Comparison of ENCODE assay signal across 11 cellular contexts in the genomic region with DNA sequence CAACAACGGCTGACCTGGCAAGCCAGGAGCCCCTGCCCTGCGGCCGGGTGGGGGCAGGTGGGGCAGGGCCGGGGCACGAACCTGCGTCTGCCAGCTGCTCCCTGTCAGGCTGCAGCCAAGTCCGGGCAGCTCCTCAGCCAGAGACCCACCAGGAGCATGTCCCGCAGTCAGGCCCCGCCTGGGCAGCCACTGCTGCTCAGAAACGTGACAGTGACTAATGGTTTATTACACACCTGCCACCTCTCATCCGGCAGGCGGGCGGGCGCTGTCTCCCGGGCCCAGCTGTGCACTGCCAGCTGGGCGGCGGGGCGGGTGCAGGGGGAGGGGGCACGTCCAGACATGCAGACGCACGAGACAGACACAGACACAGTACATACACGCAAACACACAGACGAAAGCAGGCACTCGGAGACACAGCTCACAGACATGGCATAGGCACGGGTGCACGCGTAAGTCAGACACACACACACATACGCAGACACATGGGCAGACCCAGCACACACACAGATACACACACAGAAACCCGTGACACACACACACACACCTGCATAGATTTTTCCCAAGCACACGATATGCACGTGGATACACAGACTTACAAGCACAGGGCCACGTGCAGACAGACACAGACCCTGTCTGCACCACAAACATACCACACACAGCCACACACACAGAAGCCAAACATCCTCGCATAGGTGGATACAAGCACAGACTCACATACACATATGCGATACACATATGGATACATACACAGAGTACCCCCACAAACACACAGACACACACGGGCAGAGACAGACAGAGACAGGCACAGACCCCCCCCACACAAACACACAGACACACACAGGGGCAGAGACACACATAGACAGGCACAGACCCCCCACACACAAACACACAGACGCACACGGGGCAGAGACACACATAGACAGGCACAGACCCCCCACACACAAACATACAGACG.
DNase-seq lines count a peak whose midpoint lies in the region; ATAC-seq and TF ChIP-seq lines count a peak whose summit lies in the region.
"Had no signal": no experiment of that assay in that cellular context is flagged by ENCODE, and none has a peak within 500 bp of the region (broad histone marks: within the 10 kb centered on the region; RNA-seq: fewer than 3 reads in every experiment).

No MANE protein-coding gene starts in this region.

- DNase-seq in DMS53 (lab: John Stamatoyannopoulos, UW) (peak; percentile 98), NCI-H2029 (lab: John Stamatoyannopoulos, UW) (peak; percentile 80), SW480 (ENCODE audit: low spot score) (peak; percentile 85), myocyte (ENCODE audit: low read depth) (peak; percentile 92), OCI-M2 (lab: John Stamatoyannopoulos, UW; ENCODE audit: unreplicated experiment) (no peak), HEK293T (ENCODE audit: extremely low spot score) (no peak)
- DNase-seq: activated CD4-positive, alpha-beta T cell treated with anti-CD3 and anti-CD28 coated beads for 4 hours; dermis blood vessel endothelial cell; stimulated activated CD4-positive, alpha-beta T cell treated with anti-CD3 and anti-CD28 coated beads, Interleukin-1b, Interleukin-23, amount 100 ng/mL, for 48 hours had no signal

- CTCF ChIA-PET in HEK293T (lab: Yijun Ruan, JAX) = no interaction called here

- no peak for ATAC-seq in HG03135 (IDR thresholded peaks at IDR 0.05; ENCODE audit: unreplicated experiment)
- no peak for ATAC-seq in GM19397 (IDR thresholded peaks at IDR 0.05; ENCODE audit: unreplicated experiment)

- POLR2A ChIA-PET in HEK293T (lab: Yijun Ruan, JAX) = no interaction called here

TF ChIP-seq in HEK293T, 16 proteins besides CTCF, POLR2A, EP300 and RAD21:
- TF ChIP-seq CTBP1 (IDR thresholded peaks at IDR 0.05; ENCODE audit: borderline replicate concordance) (no peak), SUZ12 (IDR thresholded peaks at IDR 0.05) (no peak), BHLHE40 (IDR thresholded peaks at IDR 0.05; ENCODE audit: borderline replicate concordance) (no peak), HDGF (IDR thresholded peaks at IDR 0.05; ENCODE audit: borderline replicate concordance) (no peak), NFRKB (IDR thresholded peaks at IDR 0.05) (no peak), ZNF384 (IDR thresholded peaks at IDR 0.05) (no peak), FOXK2 (IDR thresholded peaks at IDR 0.05) (no peak), ARNT (IDR thresholded peaks at IDR 0.05) (no peak), L3MBTL2 (conservative IDR thresholded peaks at IDR 0.05) (no peak), SP1 (IDR thresholded peaks at IDR 0.05) (no peak), ELF4 (IDR thresholded peaks at IDR 0.05) (no peak), FOXM1 (IDR thresholded peaks at IDR 0.05; ENCODE audit: borderline replicate concordance) (no peak), TARDBP (IDR thresholded peaks at IDR 0.05) (no peak), LEF1 (IDR thresholded peaks at IDR 0.05; ENCODE audit: borderline replicate concordance) (no peak), FOXA1 (IDR thresholded peaks at IDR 0.05) (no peak)
- TF ChIP-seq, protein P1, sequence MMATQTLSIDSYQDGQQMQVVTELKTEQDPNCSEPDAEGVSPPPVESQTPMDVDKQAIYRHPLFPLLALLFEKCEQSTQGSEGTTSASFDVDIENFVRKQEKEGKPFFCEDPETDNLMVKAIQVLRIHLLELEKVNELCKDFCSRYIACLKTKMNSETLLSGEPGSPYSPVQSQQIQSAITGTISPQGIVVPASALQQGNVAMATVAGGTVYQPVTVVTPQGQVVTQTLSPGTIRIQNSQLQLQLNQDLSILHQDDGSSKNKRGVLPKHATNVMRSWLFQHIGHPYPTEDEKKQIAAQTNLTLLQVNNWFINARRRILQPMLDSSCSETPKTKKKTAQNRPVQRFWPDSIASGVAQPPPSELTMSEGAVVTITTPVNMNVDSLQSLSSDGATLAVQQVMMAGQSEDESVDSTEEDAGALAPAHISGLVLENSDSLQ (IDR thresholded peaks at IDR 0.05) = no peak

Comparison
In these comparisons a context has a peak if more than half of its experiments do, and no peak if none do; other contexts are left out.
1. DNase-seq: peak in DMS53 (single experiment), NCI-H2029 (single experiment), SW480 (single experiment) and myocyte (single experiment); none in OCI-M2 (single experiment) and HEK293T (single experiment).